ENCODE assay signal across 33 cellular contexts in the genomic region with DNA sequence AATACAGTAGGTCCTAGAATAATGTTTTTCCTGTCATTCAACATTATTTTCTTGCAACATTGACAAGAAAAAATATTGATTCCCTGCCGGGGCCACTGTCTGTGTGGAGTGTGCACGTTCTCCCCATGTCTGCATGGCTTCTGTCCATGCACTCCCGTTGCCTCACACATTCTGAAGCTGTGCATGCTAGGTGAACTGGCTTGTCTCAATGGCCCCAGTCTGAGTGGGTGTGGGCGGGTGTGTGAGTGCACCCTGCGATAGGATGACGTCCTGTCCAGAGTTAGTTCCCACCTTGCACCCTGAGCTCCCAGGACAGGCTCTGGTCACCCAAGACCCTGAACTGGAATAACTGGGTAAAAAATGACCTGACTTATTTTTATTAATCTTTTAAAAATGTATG.
"Had no signal": no experiment of that assay in that cellular context is flagged by ENCODE, and none has a peak within 500 bp of the region (broad histone marks: within the 10 kb centered on the region; RNA-seq: fewer than 3 reads in every experiment).

No MANE protein-coding gene starts in this region.

- H3K9me3 Mint-ChIP-seq: activated CD4-positive, alpha-beta memory T cell treated with anti-CD3 and anti-CD28 coated beads for 36 hours; central memory CD8-positive, alpha-beta T cell had no signal

- DNase-seq: activated B cell treated with CpG ODN at 0.5 μM for 24 hours; activated CD4-positive, alpha-beta memory T cell treated with anti-CD3 and anti-CD28 coated beads for 36 hours; activated CD4-positive, alpha-beta T cell treated with anti-CD3 and anti-CD28 coated beads for 4 hours; activated CD4-positive, alpha-beta T cell treated with anti-CD3 and anti-CD28 coated beads, Interleukin-2, amount 10 ng/mL, durations not matched to agents 24 days and 14 days; activated CD4-positive, alpha-beta T cell treated with anti-CD3 and anti-CD28 coated beads, Interleukin-2, amount 50 U/mL, for 1 hour; activated CD4-positive, alpha-beta T cell treated with anti-CD3 and anti-CD28 coated beads, Interleukin-2, amount 50 U/mL, for 4 hours; activated CD4-positive, CD25-positive, alpha-beta regulatory T cell treated with anti-CD3 and anti-CD28 coated beads, Interleukin-2, amount 50 U/mL, for 72 hours; activated CD8-positive, alpha-beta memory T cell treated with anti-CD3 and anti-CD28 coated beads, Interleukin-2, amount 50 U/mL, for 48 hours; activated CD8-positive, alpha-beta T cell treated with anti-CD3 and anti-CD28 coated beads for 36 hours; activated effector memory CD4-positive, alpha-beta T cell treated with Interleukin-2 at 50 U/mL for 16 hours; activated gamma-delta T cell; activated naive CD4-positive, alpha-beta T cell treated with anti-CD3 and anti-CD28 coated beads, Interleukin-2, amount 10 ng/mL, durations not matched to agents 7 days and 5 days; activated naive CD4-positive, alpha-beta T cell treated with Interleukin-2 at 50 U/mL for 16 hours; activated naive CD8-positive, alpha-beta T cell treated with anti-CD3 and anti-CD28 coated beads, Interleukin-2, amount 10 ng/mL, durations not matched to agents 7 days and 5 days; activated naive CD8-positive, alpha-beta T cell treated with anti-CD3 and anti-CD28 coated beads, Interleukin-2, amount 50 U/mL, for 24 hours; activated T-cell treated with anti-CD3 and anti-CD28 coated beads, Interleukin-2, amount 50 U/mL, for 24 hours; activated T-cell treated with anti-CD3 and anti-CD28 coated beads, Interleukin-2, amount 50 U/mL, for 48 hours; aorta; body of pancreas; brain microvascular endothelial cell; caudate nucleus; cerebellar nuclear complex; T-helper 1 cell; T-helper 2 cell; T-helper 9 cell had no signal

- H3K4me1 ChIP-seq: breast epithelium had no signal

- H3K36me3 Mint-ChIP-seq: activated CD4-positive, alpha-beta memory T cell treated with anti-CD3 and anti-CD28 coated beads for 36 hours had no signal

- H3K27me3 Mint-ChIP-seq: activated naive CD8-positive, alpha-beta T cell had no signal

- ATAC-seq: activated CD8-positive, alpha-beta T cell treated with anti-CD3 and anti-CD28 coated beads for 36 hours; activated naive CD8-positive, alpha-beta T cell treated with anti-CD3 and anti-CD28 coated beads, Interleukin-2, amount 50 U/mL, for 24 hours; body of pancreas had no signal

- H3K36me3 ChIP-seq: brain microvascular endothelial cell, breast epithelium had no signal

- H3K4me3 Mint-ChIP-seq: activated B cell treated with CpG ODN at 0.5 μM for 24 hours; activated CD4-positive, alpha-beta memory T cell treated with anti-CD3 and anti-CD28 coated beads for 36 hours; activated CD4-positive, alpha-beta T cell treated with anti-CD3 and anti-CD28 coated beads, Interleukin-2, amount 10 ng/mL, durations not matched to agents 24 days and 14 days; activated CD8-positive, alpha-beta T cell treated with anti-CD3 and anti-CD28 coated beads for 36 hours; activated naive CD4-positive, alpha-beta T cell treated with anti-CD3 and anti-CD28 coated beads, Interleukin-2, amount 10 ng/mL, durations not matched to agents 7 days and 5 days; activated naive CD8-positive, alpha-beta T cell; activated naive CD8-positive, alpha-beta T cell treated with anti-CD3 and anti-CD28 coated beads, Interleukin-2, amount 10 ng/mL, durations not matched to agents 7 days and 5 days; activated naive CD8-positive, alpha-beta T cell treated with anti-CD3 and anti-CD28 coated beads, Interleukin-2, amount 50 U/mL, for 24 hours; activated T-cell treated with anti-CD3 and anti-CD28 coated beads, Interleukin-2, amount 50 U/mL, for 24 hours; central memory CD8-positive, alpha-beta T cell; T-helper 1 cell treated with Interleukin-12 subunit alpha and Interleukin-12 subunit beta and Interleukin-4 antibody, amounts not matched to agents 30 μg/mL and 1 μg/mL, for 36 hours; T-helper 2 cell treated with Interferon-gamma antibody and Interleukin-4, amounts not matched to agents 5 μg/mL and 100 μg/mL, for 36 hours had no signal

- H3K27me3 ChIP-seq: body of pancreas, brain microvascular endothelial cell, breast epithelium had no signal

- H3K9me3 ChIP-seq: body of pancreas, breast epithelium had no signal

- H3K27ac ChIP-seq: body of pancreas, brain microvascular endothelial cell, breast epithelium, VCaP had no signal

- H3K4me3 ChIP-seq: body of pancreas, breast epithelium had no signal

- H3K27ac Mint-ChIP-seq: activated B cell treated with CpG ODN at 0.5 μM for 24 hours; activated CD4-positive, alpha-beta memory T cell treated with anti-CD3 and anti-CD28 coated beads for 36 hours; activated CD4-positive, alpha-beta T cell treated with anti-CD3 and anti-CD28 coated beads, Interleukin-2, amount 10 ng/mL, durations not matched to agents 24 days and 14 days; activated CD8-positive, alpha-beta T cell treated with anti-CD3 and anti-CD28 coated beads for 36 hours; activated naive CD4-positive, alpha-beta T cell treated with anti-CD3 and anti-CD28 coated beads, Interleukin-2, amount 10 ng/mL, durations not matched to agents 7 days and 5 days; activated naive CD4-positive, alpha-beta T cell treated with anti-CD3 and anti-CD28 coated beads, Interleukin-2, amount 50 U/mL, for 24 hours; activated naive CD8-positive, alpha-beta T cell; activated naive CD8-positive, alpha-beta T cell treated with anti-CD3 and anti-CD28 coated beads, Interleukin-2, amount 10 ng/mL, durations not matched to agents 7 days and 5 days; activated naive CD8-positive, alpha-beta T cell treated with anti-CD3 and anti-CD28 coated beads, Interleukin-2, amount 50 U/mL, for 24 hours; activated T-cell treated with anti-CD3 and anti-CD28 coated beads, Interleukin-2, amount 50 U/mL, for 24 hours; activated T-helper 2 cell treated with anti-CD3 and anti-CD28 coated beads, Interferon-gamma antibody, Interleukin-2, Interleukin-4, amounts not matched to agents 10 μg/mL and 5 μg/mL and 100 μg/mL, durations not matched to agents 14 hours and 24 hours and 36 hours; T-helper 1 cell treated with Interleukin-12 subunit alpha and Interleukin-12 subunit beta and Interleukin-4 antibody, amounts not matched to agents 30 μg/mL and 1 μg/mL, for 36 hours; T-helper 2 cell treated with Interferon-gamma antibody and Interleukin-4, amounts not matched to agents 5 μg/mL and 100 μg/mL, for 36 hours had no signal
